In genomic region chr16:57630931-57631845, GRCh38 we compare ENCODE assay signal across 15 cellular contexts. TPM values are rescaled to one million over a fixed set of nuclear protein-coding genes. Genes with fewer than 3 reads are reported as not detected.
A peak's percentile ranks its signal among the peaks of the same experiment; 100 is the strongest.
DNase-seq lines count a peak whose midpoint lies in the region; ATAC-seq and TF ChIP-seq lines count a peak whose summit lies in the region.
"Had no signal": no experiment of that assay in that cellular context is flagged by ENCODE, and none has a peak within 500 bp of the region (broad histone marks: within the 10 kb centered on the region; RNA-seq: fewer than 3 reads in every experiment).

No MANE protein-coding gene starts in this region.

- no peaks in the 10 kb centered on the region for H3K9me2 ChIP-seq in MM.1S (replicated peaks; ENCODE audit: insufficient read depth, low read length)

- no peak overlapping the region for H3K4me2 ChIP-seq in MM.1S (ENCODE audit: low read depth, low read length)

- 77% methylated on average over 21 of the region's 21 CpGs for WGBS in right cardiac atrium
- WGBS in esophagus muscularis mucosa = 80% methylated on average over 14 of the region's 21 CpGs

- no peak overlapping the region for H2AFZ ChIP-seq in MM.1S (ENCODE audit: low read length)

- H3K27ac ChIP-seq in right cardiac atrium (ENCODE audit: low read length) (peak overlapping the region; percentile 13), esophagus muscularis mucosa (replicated peaks in 1 of 4) (peak overlapping the region; percentile 26 to 69 (median 58)), MM.1S (ENCODE audit: low read length) (no peak overlapping the region)

- TF ChIP-seq EP300 in esophagus muscularis mucosa (IDR thresholded peaks at IDR 0.05) = no peak

- no peaks in the 10 kb centered on the region for H3K27me3 ChIP-seq in right cardiac atrium (ENCODE audit: control insufficient read depth, insufficient read depth)
- H3K27me3 ChIP-seq in esophagus muscularis mucosa = peaks cover 0 to 64% (median 0%) of the 10 kb centered on the region in 4 donors
- no peaks in the 10 kb centered on the region for H3K27me3 ChIP-seq in MM.1S (replicated peaks; ENCODE audit: insufficient read depth, low read length)

- H3K36me3 ChIP-seq in esophagus muscularis mucosa = no peaks in the 10 kb centered on the region
- H3K36me3 ChIP-seq in MM.1S (replicated peaks; ENCODE audit: insufficient read depth, low read length) = no peaks in the 10 kb centered on the region
- H3K36me3 ChIP-seq: esophagus squamous epithelium had no signal

- intact Hi-C loops in right cardiac atrium (cut with DNase I) (no loop called here), left ventricle myocardium superior (cut with micrococcal nuclease) (no loop called here), esophagus muscularis mucosa (cut with DNase I) (no loop called here)

- no peak overlapping the region for H3K9ac ChIP-seq in MM.1S (ENCODE audit: low read length)

- no peaks in the 10 kb centered on the region for H4K20me1 ChIP-seq in MM.1S (ENCODE audit: insufficient read depth, low read length)

- H3K4me1 ChIP-seq in right cardiac atrium (ENCODE audit: control insufficient read depth, insufficient read depth, low read length) (peaks cover 6% of the 10 kb centered on the region), esophagus muscularis mucosa (peaks cover 38 to 58% (median 47%) of the 10 kb centered on the region in 4 donors), MM.1S (ENCODE audit: low read length) (no peaks in the 10 kb centered on the region)

- DNase-seq in right cardiac atrium (peak in 1 of 3 donors; percentile 60), left ventricle myocardium superior (no peak), esophagus muscularis mucosa (ENCODE audit: extremely low spot score) (no peak), nucleus accumbens (lab: John Stamatoyannopoulos, UW) (peak in 48 of 56 donors; percentile 26 to 86 (median 68)), HT-29 (ENCODE audit: low spot score) (no peak), MM.1S (no peak)
- no peak for DNase-seq in activated naive CD4-positive, alpha-beta T cell (lab: John Stamatoyannopoulos, UW)
- DNase-seq: activated CD4-positive, alpha-beta T cell treated with anti-CD3 and anti-CD28 coated beads, Interleukin-2, amount 50 U/mL, for 1 hour; activated effector memory CD4-positive, alpha-beta T cell treated with Interleukin-2 at 50 U/mL for 16 hours; DND-41; esophagus squamous epithelium; MV-4-11; NCI-H226; T-helper 17 cell had no signal

- H3K4me3 ChIP-seq in right cardiac atrium (ENCODE audit: low read length) = no peak overlapping the region
- peak overlapping the region; percentile 39 to 59 (median 44) for H3K4me3 ChIP-seq in esophagus muscularis mucosa
- H3K4me3 ChIP-seq in MM.1S (ENCODE audit: low read length) = no peak overlapping the region

- no peak for TF ChIP-seq POLR2A in esophagus muscularis mucosa (IDR thresholded peaks at IDR 0.05; ENCODE audit: low read depth)

- TF ChIP-seq CTCF in esophagus muscularis mucosa (IDR thresholded peaks at IDR 0.05) = no peak
- no peak for TF ChIP-seq CTCF in MM.1S (IDR thresholded peaks at IDR 0.05; ENCODE audit: low read length)

- no peaks in the 10 kb centered on the region for H3F3A ChIP-seq in MM.1S (ENCODE audit: insufficient read depth, low read length)

- H3K9me3 ChIP-seq in right cardiac atrium (ENCODE audit: control insufficient read depth, low read length) = no peaks in the 10 kb centered on the region
- H3K9me3 ChIP-seq in esophagus muscularis mucosa = no peaks in the 10 kb centered on the region
- H3K9me3 ChIP-seq in MM.1S (replicated peaks; ENCODE audit: insufficient read depth, low read length) = no peaks in the 10 kb centered on the region
- H3K9me3 ChIP-seq: esophagus squamous epithelium had no signal

- no peaks in the 10 kb centered on the region for H3K79me2 ChIP-seq in MM.1S (ENCODE audit: low read length)

- ATAC-seq in right cardiac atrium (no peak), left ventricle myocardium superior (no peak), HG02763 (IDR thresholded peaks at IDR 0.05; ENCODE audit: unreplicated experiment) (no peak)
- ATAC-seq: T-helper 17 cell had no signal

RNA-seq across cellular contexts. Expression of gene ADGRG1, which starts 2.8 kb away (rescaled TPM):
- total RNA-seq in right cardiac atrium (10 to 100 TPM; 10.2 to 24.1 (median 17.4) TPM), left ventricle myocardium superior (18.6 TPM), esophagus muscularis mucosa (10 to 100 TPM; 17.4 to 21.4 (median 19.1) TPM)
- polyA plus RNA-seq in right cardiac atrium = 15.0 TPM
- 138 TPM in 2 replicates for total RNA-seq in HT-29 (2014; rRNA removed; shearing (Covaris generic))

RNA-seq across cellular contexts. Expression of gene ADGRG3, which starts 36.9 kb away (rescaled TPM):
- under 1 TPM; 0.11 to 0.66 (median 0.19) TPM for total RNA-seq in right cardiac atrium
- polyA plus RNA-seq in right cardiac atrium = 0.11 TPM
- total RNA-seq in left ventricle myocardium superior = 0.82 TPM
- total RNA-seq in esophagus muscularis mucosa = 1 to 10 TPM; 2.0 to 9.6 (median 3.7) TPM
- not detected in 2 replicates for total RNA-seq in HT-29 (2014; rRNA removed; shearing (Covaris generic))

Comparison
In these comparisons a context has a peak if more than half of its experiments do, and no peak if none do; other contexts are left out.
1. DNase-seq: peak in nucleus accumbens (48 of 56); none in left ventricle myocardium superior (single experiment), esophagus muscularis mucosa (single experiment), HT-29 (single experiment), activated naive CD4-positive, alpha-beta T cell (0 of 4) and MM.1S (single experiment).
2. H3K4me3 ChIP-seq: peak in esophagus muscularis mucosa (4 of 4); none in right cardiac atrium (single experiment) and MM.1S (single experiment).